23 cellular contexts compared by ENCODE assay signal in genomic region chr6:130326496-130326895, GRCh38. TPM values are rescaled to one million over a fixed set of nuclear protein-coding genes. Genes with fewer than 3 reads are reported as not detected.
DNase-seq lines count a peak whose midpoint lies in the region; ATAC-seq, FAIRE-seq and TF ChIP-seq lines count a peak whose summit lies in the region.
"Had no signal": no experiment of that assay in that cellular context is flagged by ENCODE, and none has a peak within 500 bp of the region (broad histone marks: within the 10 kb centered on the region; RNA-seq: fewer than 3 reads in every experiment).

No MANE protein-coding gene starts in this region.

- H3K79me2 ChIP-seq in astrocyte (ENCODE audit: insufficient read depth, low read length): no peaks in the 10 kb centered on the region

- H3K4me1 Mint-ChIP-seq in HFFc6 (ENCODE audit: low read depth) (peaks cover 61% of the 10 kb centered on the region), astrocyte (ENCODE audit: low read depth, unreplicated experiment) (peaks cover 7% of the 10 kb centered on the region)
- H3K4me1 Mint-ChIP-seq in naive thymus-derived CD8-positive, alpha-beta T cell: peaks cover 0 to 5% (median 2%) of the 10 kb centered on the region in 4 donors

- no peaks in the 10 kb centered on the region for H3K27me3 ChIP-seq in astrocyte (ENCODE audit: insufficient read depth, low read length)
- no peaks in the 10 kb centered on the region for H3K27me3 ChIP-seq in neuronal stem cell (ENCODE audit: control insufficient read depth in 3 of 3, insufficient read depth in 3 of 3, low read depth in 1 of 3, low read length in 3 of 3)
- H3K27me3 ChIP-seq in tibial nerve: no peaks in the 10 kb centered on the region
- H3K27me3 ChIP-seq: BLaER1 treated with 17β-estradiol and CSF1 and Interleukin-3, amounts not matched to agents 10 nM and 100 nM had no signal

- H3K27ac Mint-ChIP-seq in HFFc6 (no peak overlapping the region), astrocyte (ENCODE audit: unreplicated experiment) (no peak overlapping the region)
- H3K27ac Mint-ChIP-seq in naive thymus-derived CD8-positive, alpha-beta T cell: no peak overlapping the region
- H3K27ac Mint-ChIP-seq: CD4-positive, alpha-beta memory T cell had no signal

- H4K8ac ChIP-seq in neuronal stem cell (ENCODE audit: low read depth, low read length): no peak overlapping the region

- H2BK12ac ChIP-seq in neuronal stem cell (ENCODE audit: low read length): no peak overlapping the region

- TF ChIP-seq EP300 in tibial nerve (IDR thresholded peaks at IDR 0.05): no peak

- no peak overlapping the region for H2AK5ac ChIP-seq in neuronal stem cell (ENCODE audit: low read depth, low read length)

- no CpG with 5 or more reads among the region's 3 CpGs for WGBS in neuronal stem cell (ENCODE audit: extremely low coverage in 2 of 2, insufficient read length in 2 of 2, insufficient replicate concordance in 1 of 2), 2 donors
- 66 to 72% methylated on average over 3 of the region's 3 CpGs for WGBS in tibial nerve, 2 donors

- no peaks in the 10 kb centered on the region for H3K27me3 Mint-ChIP-seq in HFFc6 (ENCODE audit: insufficient read depth)
- no peaks in the 10 kb centered on the region for H3K27me3 Mint-ChIP-seq in astrocyte (ENCODE audit: low read depth, unreplicated experiment)
- H3K27me3 Mint-ChIP-seq in naive thymus-derived CD8-positive, alpha-beta T cell: no peaks in the 10 kb centered on the region
- H3K27me3 Mint-ChIP-seq: CD4-positive, alpha-beta memory T cell had no signal

- H3K4me3 ChIP-seq in astrocyte (ENCODE audit: insufficient read depth, low read depth, low read length) (no peak overlapping the region), neuronal stem cell (ENCODE audit: low read length in 2 of 2) (no peak overlapping the region), tibial nerve (no peak overlapping the region)
- H3K4me3 ChIP-seq: BLaER1 treated with 17β-estradiol and CSF1 and Interleukin-3, amounts not matched to agents 10 nM and 100 nM; GM12878 had no signal

- no peak overlapping the region for H3K4ac ChIP-seq in neuronal stem cell (ENCODE audit: low read length)

- H3K4me2 ChIP-seq in astrocyte (ENCODE audit: low read length) (no peak overlapping the region), neuronal stem cell (ENCODE audit: insufficient read depth, low read length, poor library complexity, severe bottlenecking) (no peak overlapping the region)
- H3K4me2 ChIP-seq: BLaER1 treated with 17β-estradiol and CSF1 and Interleukin-3, amounts not matched to agents 10 nM and 100 nM had no signal

- H3K36me3 Mint-ChIP-seq in HFFc6 (ENCODE audit: low read depth) (peaks cover 5% of the 10 kb centered on the region; the same call in 1 of the 2 replicates), astrocyte (ENCODE audit: low read depth, unreplicated experiment) (no peaks in the 10 kb centered on the region)
- H3K36me3 Mint-ChIP-seq in naive thymus-derived CD8-positive, alpha-beta T cell: peaks cover 0 to 3% (median 0%) of the 10 kb centered on the region in 3 donors
- H3K36me3 Mint-ChIP-seq: CD4-positive, alpha-beta memory T cell had no signal

- no peaks in the 10 kb centered on the region for H4K20me1 ChIP-seq in astrocyte (ENCODE audit: insufficient read depth, low read length)
- H4K20me1 ChIP-seq: BLaER1 treated with 17β-estradiol and CSF1 and Interleukin-3, amounts not matched to agents 10 nM and 100 nM had no signal

- DNase-seq in AG08395 (ENCODE audit: low spot score) (peak; percentile 12), HFFc6 (peak; percentile 45), astrocyte (ENCODE audit: low read depth) (peak; percentile 52), neuronal stem cell (ENCODE audit: low spot score) (no peak), tibial nerve (ENCODE audit: low spot score in 2 of 2) (no peak), LoVo (ENCODE audit: low spot score) (no peak), COLO668 (lab: John Stamatoyannopoulos, UW; ENCODE audit: unreplicated experiment) (no peak)
- DNase-seq in naive thymus-derived CD8-positive, alpha-beta T cell: no peak
- DNase-seq: CD4-positive, alpha-beta memory T cell; EL; H7; Kasumi-1; MM.1S; NCI-H1048; NCI-H1417 treated with DMSO at 0.1 percent for 48 hours; NCI-H187 treated with DMSO at 0.1 percent for 48 hours; NCI-H226; NCI-H510A treated with DMSO at 0.1 percent for 48 hours; NCI-H748 treated with DMSO at 0.1 percent for 48 hours had no signal

- H3K9ac ChIP-seq in astrocyte (ENCODE audit: low read length): no peak overlapping the region
- no peak overlapping the region for H3K9ac ChIP-seq in neuronal stem cell (ENCODE audit: low read depth, low read length, poor library complexity)
- H3K9ac ChIP-seq: BLaER1 treated with 17β-estradiol and CSF1 and Interleukin-3, amounts not matched to agents 10 nM and 100 nM had no signal

- H3K27ac ChIP-seq in astrocyte (ENCODE audit: low read depth, low read length) (no peak overlapping the region), neuronal stem cell (replicated peaks; ENCODE audit: low read length) (no peak overlapping the region), tibial nerve (no peak overlapping the region)
- H3K27ac ChIP-seq: BLaER1 treated with 17β-estradiol and CSF1 and Interleukin-3, amounts not matched to agents 10 nM and 100 nM had no signal

- no peak overlapping the region for H2AFZ ChIP-seq in astrocyte (ENCODE audit: low read depth, low read length)
- H2AFZ ChIP-seq in neuronal stem cell (ENCODE audit: low read length): no peak overlapping the region

- H3K4me3 Mint-ChIP-seq in HFFc6 (no peak overlapping the region; the same call in 1 of the 2 replicates), astrocyte (ENCODE audit: unreplicated experiment) (no peak overlapping the region)
- H3K4me3 Mint-ChIP-seq in naive thymus-derived CD8-positive, alpha-beta T cell: no peak overlapping the region
- H3K4me3 Mint-ChIP-seq: CD4-positive, alpha-beta memory T cell had no signal

- TF ChIP-seq POLR2A in tibial nerve (IDR thresholded peaks at IDR 0.05): no peak

- H4K91ac ChIP-seq in neuronal stem cell (ENCODE audit: low read depth, low read length, poor library complexity): no peak overlapping the region

- TF ChIP-seq CTCF in HFFc6 (IDR thresholded peaks at IDR 0.05): no peak
- no peak for TF ChIP-seq CTCF in astrocyte (IDR thresholded peaks at IDR 0.05; ENCODE audit: insufficient read depth, low read depth, low read length)
- no peak for TF ChIP-seq CTCF in tibial nerve (IDR thresholded peaks at IDR 0.05)

- FAIRE-seq in astrocyte (lab: Jason Lieb, UNC): peak; percentile 34
- FAIRE-seq: A204.1, GM12878 had no signal

- H3K9me3 Mint-ChIP-seq in HFFc6 (no peaks in the 10 kb centered on the region), astrocyte (ENCODE audit: unreplicated experiment) (no peaks in the 10 kb centered on the region)
- peaks cover 0 to 6% (median 0%) of the 10 kb centered on the region in 9 donors for H3K9me3 Mint-ChIP-seq in naive thymus-derived CD8-positive, alpha-beta T cell

- no peaks in the 10 kb centered on the region for H3K79me1 ChIP-seq in neuronal stem cell (ENCODE audit: low read depth, low read length)

- H3K18ac ChIP-seq in neuronal stem cell (ENCODE audit: low read length): no peak overlapping the region

- no peak overlapping the region for H2BK15ac ChIP-seq in neuronal stem cell (ENCODE audit: low read length)

- H3K14ac ChIP-seq in neuronal stem cell (ENCODE audit: low read length): peak overlapping the region; percentile 82

- POLR2A ChIA-PET in naive thymus-derived CD8-positive, alpha-beta T cell (lab: Charles Lee): no interaction called here

- H3K9me3 ChIP-seq in astrocyte (ENCODE audit: insufficient read depth, low read depth, low read length) (no peaks in the 10 kb centered on the region), neuronal stem cell (replicated peaks in 1 of 2; ENCODE audit: control insufficient read depth in 2 of 2, insufficient read depth in 1 of 2, low read depth in 1 of 2, low read length in 2 of 2) (no peaks in the 10 kb centered on the region), tibial nerve (no peaks in the 10 kb centered on the region)

- H3K36me3 ChIP-seq in astrocyte (ENCODE audit: insufficient read depth, low read length) (no peaks in the 10 kb centered on the region), neuronal stem cell (replicated peaks in 1 of 2; ENCODE audit: control insufficient read depth in 2 of 2, insufficient read depth in 2 of 2, low read length in 2 of 2) (no peaks in the 10 kb centered on the region), tibial nerve (no peaks in the 10 kb centered on the region)
- H3K36me3 ChIP-seq: BLaER1 treated with 17β-estradiol and CSF1 and Interleukin-3, amounts not matched to agents 10 nM and 100 nM had no signal

- ATAC-seq in naive thymus-derived CD8-positive, alpha-beta T cell: no peak
- ATAC-seq: GM12878, SK-N-SH treated with all-trans-retinoic acid at 6 μM for 48 hours had no signal

- peaks cover 11% of the 10 kb centered on the region for H3K4me1 ChIP-seq in astrocyte (ENCODE audit: insufficient read depth, low read length)
- no peaks in the 10 kb centered on the region for H3K4me1 ChIP-seq in neuronal stem cell (ENCODE audit: control insufficient read depth in 2 of 2, insufficient read depth in 1 of 2, low read depth in 1 of 2, low read length in 2 of 2)
- peaks cover 0 to 5% (median 0%) of the 10 kb centered on the region in 4 donors for H3K4me1 ChIP-seq in tibial nerve

- H3K23ac ChIP-seq in neuronal stem cell (ENCODE audit: low read depth, low read length, poor library complexity): no peak overlapping the region

- H2BK120ac ChIP-seq in neuronal stem cell (ENCODE audit: low read depth, low read length): no peak overlapping the region

- no peak overlapping the region for H2BK5ac ChIP-seq in neuronal stem cell (ENCODE audit: low read length)

RNA-seq across cellular contexts. Expression of gene TMEM200A, which starts 39.3 kb away (rescaled TPM):
- 100 to 1,000 TPM in 4 of 6 experiments, 10 to 100 TPM in 2; 78.0 to 131 (median 114) TPM for total RNA-seq in HFFc6 (2021; fragmentation: NEBNext Ultra II Directional; extraction: Animal tissue kit (Norgen Biotek cat#: 25700))
- 14.9 and 17.3 TPM in 2 replicates for total RNA-seq in astrocyte
- polyA plus RNA-seq in neuronal stem cell (2013, experiment 1 of 2): 4.7 TPM
- 5.1 TPM for polyA plus RNA-seq in neuronal stem cell (2013, experiment 2 of 2)
- under 1 TPM in 1 of 2 experiments, not detected in 1; 0.14 TPM for total RNA-seq in naive thymus-derived CD8-positive, alpha-beta T cell
- polyA plus RNA-seq in naive thymus-derived CD8-positive, alpha-beta T cell: not detected
- total RNA-seq in tibial nerve: 10 to 100 TPM in 2 of 4 donors, 1 to 10 TPM in 2; 5.3 to 11.8 (median 8.1) TPM

Comparison
In these comparisons a context has a peak if more than half of its experiments do, and no peak if none do; other contexts are left out.
1. DNase-seq: peak in AG08395 (single experiment), HFFc6 (single experiment) and astrocyte (single experiment); none in neuronal stem cell (single experiment), naive thymus-derived CD8-positive, alpha-beta T cell (0 of 10), tibial nerve (0 of 2), LoVo (single experiment) and COLO668 (single experiment).
2. RNA of gene TMEM200A, which starts 39.3 kb away (total RNA-seq): 78.0 to 131 TPM in HFFc6, 14.9 to 17.3 TPM in astrocyte and 5.3 to 11.8 TPM in tibial nerve; 0.14 TPM in naive thymus-derived CD8-positive, alpha-beta T cell; every median in the first group is over 4 times any median in the second.